ENCODE assay signal across 20 cellular contexts in genomic region chr6:168288781-168289570, GRCh38. TPM values are rescaled to one million over a fixed set of nuclear protein-coding genes. Genes with fewer than 3 reads are reported as not detected.
DNase-seq lines count a peak whose midpoint lies in the region; ATAC-seq, FAIRE-seq and TF ChIP-seq lines count a peak whose summit lies in the region.
"Had no signal": no experiment of that assay in that cellular context is flagged by ENCODE, and none has a peak within 500 bp of the region (broad histone marks: within the 10 kb centered on the region; RNA-seq: fewer than 3 reads in every experiment).

No MANE protein-coding gene starts in this region.

- WGBS in HepG2 (ENCODE audit: low lambda C conversion rate): 88% methylated on average over 22 of the region's 27 CpGs
- no CpG with 5 or more reads among the region's 27 CpGs for WGBS in trophoblast cell (ENCODE audit: extremely low coverage, insufficient coverage, insufficient read length)

- H3K4me1 ChIP-seq in HepG2 (ENCODE audit: insufficient read depth, low read length): peaks cover 22% of the 10 kb centered on the region
- H3K4me1 ChIP-seq in trophoblast cell (ENCODE audit: control insufficient read depth in 1 of 2, insufficient read depth in 2 of 2, low read length in 2 of 2): peaks cover 0 to 3% of the 10 kb centered on the region in 2 experiments
- no peaks in the 10 kb centered on the region for H3K4me1 ChIP-seq in HAP-1

- H3K27ac ChIP-seq in HepG2 (ENCODE audit: extremely low read length, insufficient read depth, low read length) (no peak overlapping the region), trophoblast cell (ENCODE audit: low read depth, low read length) (no peak overlapping the region)
- H3K27ac ChIP-seq: C4-2B, HL-60 had no signal

- no peak overlapping the region for H2BK5ac ChIP-seq in trophoblast cell (ENCODE audit: low read depth, low read length, poor library complexity)

- H3K4me2 ChIP-seq in HepG2 (ENCODE audit: low read depth, low read length): no peak overlapping the region
- H3K4me2 ChIP-seq in trophoblast cell (ENCODE audit: low read length): no peak overlapping the region

- H3K4ac ChIP-seq in trophoblast cell (ENCODE audit: low read depth, low read length): no peak overlapping the region

- in situ Hi-C loops in HepG2 (cut with HindIII; ENCODE audit: extremely low pct_ligation_motif_present, low pct_unique_long_range_greater_than_20kb): no loop called here
- in situ Hi-C loops in HAP-1 (cut with MboI; ENCODE audit: low sequenced_read_pairs): no loop called here

- H3K36me3 Mint-ChIP-seq in activated T-helper 17 cell treated with anti-CD3 and anti-CD28 coated beads, Interleukin-2, amount 50 U/mL, for 72 hours (ENCODE audit: low read depth): peaks cover 5% of the 10 kb centered on the region
- H3K36me3 Mint-ChIP-seq in activated naive CD4-positive, alpha-beta T cell treated with anti-CD3 and anti-CD28 coated beads, Interleukin-2, amount 10 ng/mL, durations not matched to agents 7 days and 5 days: no peaks in the 10 kb centered on the region
- H3K36me3 Mint-ChIP-seq: CD4-positive, alpha-beta memory T cell had no signal

- BruUV-seq in HepG2 (replicated peaks; lab: Mats Ljungman, UMichigan): no TSS peak

- peak overlapping the region; percentile 62 for H3K4me3 Mint-ChIP-seq in activated T-helper 17 cell treated with anti-CD3 and anti-CD28 coated beads, Interleukin-2, amount 50 U/mL, for 72 hours
- H3K4me3 Mint-ChIP-seq in activated naive CD4-positive, alpha-beta T cell treated with anti-CD3 and anti-CD28 coated beads, Interleukin-2, amount 10 ng/mL, durations not matched to agents 7 days and 5 days: no peak overlapping the region
- H3K4me3 Mint-ChIP-seq: CD4-positive, alpha-beta memory T cell had no signal

- no peaks in the 10 kb centered on the region for H3K79me1 ChIP-seq in trophoblast cell (ENCODE audit: low read length)

- TF ChIP-seq CTCF in bronchial epithelial cell (IDR thresholded peaks at IDR 0.05; ENCODE audit: insufficient read depth, low read length, severe bottlenecking) (no peak), HepG2 (CRISPR knock-in tag; IDR thresholded peaks at IDR 0.05) (no peak)

- peak overlapping the region; percentile 84 for H3K27ac Mint-ChIP-seq in activated T-helper 17 cell treated with anti-CD3 and anti-CD28 coated beads, Interleukin-2, amount 50 U/mL, for 72 hours
- no peak overlapping the region for H3K27ac Mint-ChIP-seq in activated naive CD4-positive, alpha-beta T cell treated with anti-CD3 and anti-CD28 coated beads, Interleukin-2, amount 10 ng/mL, durations not matched to agents 7 days and 5 days
- H3K27ac Mint-ChIP-seq: CD4-positive, alpha-beta memory T cell had no signal

- no peak overlapping the region for H4K91ac ChIP-seq in trophoblast cell (ENCODE audit: low read depth, low read length)

- TF ChIP-seq POLR2A in HepG2 (IDR thresholded peaks at IDR 0.05; ENCODE audit: insufficient read depth in 1 of 2, low read depth in 2 of 2, low read length in 2 of 2): no peak

- no peak overlapping the region for H3K18ac ChIP-seq in trophoblast cell (ENCODE audit: low read length)

- CTCF ChIA-PET in HepG2 (lab: Yijun Ruan, JAX; ENCODE audit: low intra/inter-chr PET ratio, low total read pairs): no interaction called here
- CTCF ChIA-PET in activated naive CD4-positive, alpha-beta T cell treated with anti-CD3 and anti-CD28 coated beads, Interleukin-2, amount 10 ng/mL, durations not matched to agents 7 days and 5 days (lab: Charles Lee): interaction anchor here (1.3 kb wide), 1 partner anchor 81 kb away, joined by 3 read pairs; no protein-coding TSS in a partner anchor

- no peak for ATAC-seq in activated T-helper 17 cell treated with anti-CD3 and anti-CD28 coated beads, Interleukin-2, amount 50 U/mL, for 72 hours (replicated peaks)
- ATAC-seq in HepG2: no peak
- no peak for ATAC-seq in GM18873 (IDR thresholded peaks at IDR 0.05; ENCODE audit: low FRiP score, unreplicated experiment)
- ATAC-seq: HCT116 had no signal

- H3K23ac ChIP-seq in trophoblast cell (ENCODE audit: low read length): no peak overlapping the region

- no peak overlapping the region for H2BK120ac ChIP-seq in trophoblast cell (ENCODE audit: insufficient read depth, low read length, poor library complexity)

- no peak overlapping the region for H2BK12ac ChIP-seq in trophoblast cell (ENCODE audit: low read length)

- intact Hi-C loops in HepG2 (cut with micrococcal nuclease; ENCODE audit: unreplicated experiment): no loop called here

- no peak overlapping the region for H3K9ac ChIP-seq in HepG2 (ENCODE audit: insufficient read depth, low read depth, low read length)
- H3K9ac ChIP-seq in trophoblast cell (ENCODE audit: low read length): no peak overlapping the region

- DNase-seq in bronchial epithelial cell (ENCODE audit: low read depth) (no peak), HepG2 (ENCODE audit: low spot score) (no peak), trophoblast cell (peak; percentile 52 to 82), HAP-1 (ENCODE audit: low spot score in 2 of 2) (no peak)
- DNase-seq in activated naive CD4-positive, alpha-beta T cell treated with anti-CD3 and anti-CD28 coated beads, Interleukin-2, amount 10 ng/mL, durations not matched to agents 7 days and 5 days: no peak
- DNase-seq: BE2C; CD4-positive, alpha-beta memory T cell; DMS153; DMS79 treated with DMSO at 0.1 percent for 48 hours; EL; IMR-90 had no signal

- H3K9me3 ChIP-seq in HepG2 (ENCODE audit: low read length): no peaks in the 10 kb centered on the region
- H3K9me3 ChIP-seq in trophoblast cell (ENCODE audit: insufficient read depth, low read depth, low read length): peaks cover 4% of the 10 kb centered on the region
- H3K9me3 ChIP-seq in HAP-1: no peaks in the 10 kb centered on the region
- H3K9me3 ChIP-seq: BE2C had no signal

- H3K36me3 ChIP-seq in bronchial epithelial cell (ENCODE audit: control insufficient read depth, insufficient read depth, low read length) (no peaks in the 10 kb centered on the region), HepG2 (replicated peaks in 1 of 2; ENCODE audit: control insufficient read depth in 1 of 2, insufficient read depth in 2 of 2, low read length in 2 of 2) (no peaks in the 10 kb centered on the region), trophoblast cell (ENCODE audit: control insufficient read depth in 1 of 2, insufficient read depth in 2 of 2, low read length in 2 of 2) (no peaks in the 10 kb centered on the region), HAP-1 (replicated peaks) (no peaks in the 10 kb centered on the region)
- H3K36me3 ChIP-seq: BE2C had no signal

- no peak for TF ChIP-seq RAD21 in HepG2 (CRISPR knock-in tag; IDR thresholded peaks at IDR 0.05)

- peaks cover 5% of the 10 kb centered on the region for H3K9me3 Mint-ChIP-seq in activated T-helper 17 cell treated with anti-CD3 and anti-CD28 coated beads, Interleukin-2, amount 50 U/mL, for 72 hours
- peaks cover 6% of the 10 kb centered on the region for H3K9me3 Mint-ChIP-seq in activated naive CD4-positive, alpha-beta T cell treated with anti-CD3 and anti-CD28 coated beads, Interleukin-2, amount 10 ng/mL, durations not matched to agents 7 days and 5 days

- no peak overlapping the region for H4K12ac ChIP-seq in trophoblast cell (ENCODE audit: low read depth, low read length)

- H2AFZ ChIP-seq in HepG2 (ENCODE audit: low read length): no peak overlapping the region
- H2AFZ ChIP-seq in trophoblast cell (ENCODE audit: insufficient read depth, low read length, poor library complexity): no peak overlapping the region

- H3K79me2 ChIP-seq in HepG2 (ENCODE audit: insufficient read depth, low read length): no peaks in the 10 kb centered on the region
- H3K79me2 ChIP-seq in trophoblast cell (ENCODE audit: control insufficient read depth, insufficient read depth, low read length, poor library complexity): no peaks in the 10 kb centered on the region

- H4K20me1 ChIP-seq in HepG2 (ENCODE audit: insufficient read depth, low read length): no peaks in the 10 kb centered on the region

- H3K27me3 ChIP-seq in bronchial epithelial cell (ENCODE audit: control insufficient read depth, insufficient read depth, low read length) (no peaks in the 10 kb centered on the region), HepG2 (ENCODE audit: control insufficient read depth in 1 of 2, insufficient read depth in 2 of 2, low read length in 2 of 2) (no peaks in the 10 kb centered on the region), trophoblast cell (ENCODE audit: insufficient read depth, low read length) (no peaks in the 10 kb centered on the region), HAP-1 (ENCODE audit: low read depth) (0 out of 2 replicates have a peak, but pooled peaks cover 5% of the 10 kb centered on the region)
- H3K27me3 ChIP-seq: BE2C had no signal

- H3K4me1 Mint-ChIP-seq in activated T-helper 17 cell treated with anti-CD3 and anti-CD28 coated beads, Interleukin-2, amount 50 U/mL, for 72 hours: peaks cover 24% of the 10 kb centered on the region
- no peaks in the 10 kb centered on the region for H3K4me1 Mint-ChIP-seq in activated naive CD4-positive, alpha-beta T cell treated with anti-CD3 and anti-CD28 coated beads, Interleukin-2, amount 10 ng/mL, durations not matched to agents 7 days and 5 days

- no peak overlapping the region for H4K8ac ChIP-seq in trophoblast cell (ENCODE audit: low read depth, low read length)

- H3K4me3 ChIP-seq in bronchial epithelial cell (ENCODE audit: low read depth, low read length) (no peak overlapping the region), HepG2 (replicated peaks in 1 of 3; ENCODE audit: insufficient read depth in 1 of 3, low read depth in 2 of 3, low read length in 3 of 3) (no peak overlapping the region), trophoblast cell (ENCODE audit: low read depth, low read length) (no peak overlapping the region), HAP-1 (no peak overlapping the region)

- no peak overlapping the region for H3K14ac ChIP-seq in trophoblast cell (ENCODE audit: low read length)

- FAIRE-seq in bronchial epithelial cell (lab: Jason Lieb, UNC): peak; percentile 18
- FAIRE-seq in HepG2 (lab: Jason Lieb, UNC): no peak
- FAIRE-seq: A204.1, G401.6, GM12892 had no signal

- no peak for TF ChIP-seq EP300 in HepG2 (IDR thresholded peaks at IDR 0.05; ENCODE audit: low read depth in 2 of 2, low read length in 2 of 2)
- no peak for TF ChIP-seq EP300 in HepG2 (CRISPR knock-in tag; IDR thresholded peaks at IDR 0.05; ENCODE audit: borderline replicate concordance)

- peaks cover 18% of the 10 kb centered on the region for H3K27me3 Mint-ChIP-seq in activated T-helper 17 cell treated with anti-CD3 and anti-CD28 coated beads, Interleukin-2, amount 50 U/mL, for 72 hours
- peaks cover 5% of the 10 kb centered on the region for H3K27me3 Mint-ChIP-seq in activated naive CD4-positive, alpha-beta T cell treated with anti-CD3 and anti-CD28 coated beads, Interleukin-2, amount 10 ng/mL, durations not matched to agents 7 days and 5 days

- POLR2A ChIA-PET in HepG2 (lab: Yijun Ruan, JAX): interaction anchor here (0.9 kb wide), 1 partner anchor 13 kb away, joined by 3 read pairs; no protein-coding TSS in a partner anchor

- H2AK5ac ChIP-seq in trophoblast cell (ENCODE audit: low read length): no peak overlapping the region

RNA-seq across cellular contexts. Expression of gene DACT2, which starts 30.6 kb away (rescaled TPM):
- total RNA-seq in activated T-helper 17 cell treated with anti-CD3 and anti-CD28 coated beads, Interleukin-2, amount 50 U/mL, for 72 hours: under 1 TPM in 1 of 2 donors, not detected in 1; 0.13 TPM
- total RNA-seq in bronchial epithelial cell (0.26 and 1.3 TPM in 2 replicates), HepG2 (2016; rRNA removed; fragmentation: Illumina TruSeq; extraction: Trizol) (not detected in 2 replicates)
- not detected in 2 replicates for total RNA-seq in HepG2 (2016; cell fraction: cytosol; rRNA removed; fragmentation: Illumina TruSeq; extraction: Trizol; ENCODE audit: low read depth)
- total RNA-seq in HepG2 (2016; cell fraction: insoluble cytoplasmic fraction; rRNA removed; fragmentation: Illumina TruSeq; extraction: Trizol): not detected in 2 replicates
- total RNA-seq in HepG2 (2016; cell fraction: membrane; rRNA removed; fragmentation: Illumina TruSeq; extraction: Trizol): not detected in 2 replicates
- not detected in 2 replicates for total RNA-seq in HepG2 (2016; cell fraction: nucleus; rRNA removed; fragmentation: Illumina TruSeq; extraction: Trizol)
- 0.10 and 0.15 TPM in 2 replicates for polyA plus RNA-seq in HepG2 (2011; rRNA removed)
- polyA plus RNA-seq in HepG2 (2011; cell fraction: cytosol; rRNA removed): 0.12 and 0.23 TPM in 2 replicates
- polyA plus RNA-seq in HepG2 (2011; cell fraction: nucleus; rRNA removed): 0.23 and 0.45 TPM in 2 replicates
- not detected in 2 replicates for polyA plus RNA-seq in HepG2 (2012)
- polyA plus RNA-seq in HepG2 (2016; cell fraction: cytosol; fragmentation: Illumina TruSeq; extraction: Trizol; ENCODE audit: low read depth): not detected in 2 replicates
- polyA plus RNA-seq in HepG2 (2016; cell fraction: insoluble cytoplasmic fraction; fragmentation: Illumina TruSeq; extraction: Trizol; ENCODE audit: low read depth): not detected in 2 replicates
- polyA plus RNA-seq in HepG2 (2016; cell fraction: membrane; fragmentation: Illumina TruSeq; extraction: Trizol; ENCODE audit: low read depth): not detected in 2 replicates
- not detected in 2 replicates for polyA plus RNA-seq in HepG2 (2016; cell fraction: nucleus; fragmentation: Illumina TruSeq; extraction: Trizol; ENCODE audit: insufficient read depth, low read depth)
- 0.26 TPM in 1 of 2 replicates, not detected in the other for polyA minus RNA-seq in HepG2 (2011; rRNA and poly(A)+ RNA removed; ENCODE audit: low replicate concordance)
- polyA minus RNA-seq in HepG2 (2011; cell fraction: cytosol; rRNA and poly(A)+ RNA removed): 0.26 and 0.30 TPM in 2 replicates
- polyA minus RNA-seq in HepG2 (2011; cell fraction: nucleus; rRNA and poly(A)+ RNA removed): 0.25 TPM in 1 of 2 replicates, not detected in the other
- polyA plus RNA-seq in trophoblast cell (2013): 30.3 and 30.7 TPM in 2 replicates
- total RNA-seq: CD4-positive, alpha-beta memory T cell; H4; IMR-90 had no signal
- polyA plus RNA-seq: CD4-positive, alpha-beta memory T cell; IMR-90 had no signal

Comparison
In these comparisons a context has a peak if more than half of its experiments do, and no peak if none do; other contexts are left out.
1. DNase-seq: peak in trophoblast cell (2 of 2); none in bronchial epithelial cell (single experiment), HepG2 (single experiment), activated naive CD4-positive, alpha-beta T cell treated with anti-CD3 and anti-CD28 coated beads, Interleukin-2, amount 10 ng/mL, durations not matched to agents 7 days and 5 days (single experiment) and HAP-1 (0 of 2).